Comparison of ENCODE assay signal across 1 cellular context in genomic region chr2:42132966-42133641, GRCh38.
TF ChIP-seq lines count a peak whose summit lies in the region.

No MANE protein-coding gene starts in this region.

TF ChIP-seq in HepG2, 621 proteins besides CTCF, POLR2A, EP300 and RAD21 (continued from another document and continues in another):
- TF ChIP-seq HMGA1 (CRISPR knock-in tag; conservative IDR thresholded peaks at IDR 0.05) (no peak), ZEB1 (IDR thresholded peaks at IDR 0.05; ENCODE audit: insufficient replicate concordance, low read depth) (no peak), HNF4A (CRISPR knock-in tag; IDR thresholded peaks at IDR 0.05) (peak; percentile 88), RARG (CRISPR knock-in tag; IDR thresholded peaks at IDR 0.05; ENCODE audit: low read depth) (no peak), NBN (conservative IDR thresholded peaks at IDR 0.05) (no peak), ZNF383 (CRISPR knock-in tag; IDR thresholded peaks at IDR 0.05; ENCODE audit: borderline replicate concordance) (peak; percentile 23; the same call in 1 of the 2 replicates), ZNF784 (CRISPR knock-in tag; IDR thresholded peaks at IDR 0.05; ENCODE audit: borderline replicate concordance) (peak; percentile 70; the same call in 1 of the 2 replicates), NR1H2 (CRISPR knock-in tag; IDR thresholded peaks at IDR 0.05; ENCODE audit: borderline replicate concordance, low read depth) (no peak), ZSCAN22 (CRISPR knock-in tag; IDR thresholded peaks at IDR 0.05) (no peak), SRSF1 (optimal IDR thresholded peaks at IDR 0.05; ENCODE audit: low read depth, low read length) (peak; percentile 31), POGZ (CRISPR knock-in tag; IDR thresholded peaks at IDR 0.05) (peak; percentile 90), ZNF746 (CRISPR knock-in tag; IDR thresholded peaks at IDR 0.05) (peak; percentile 98), LBX2 (CRISPR knock-in tag; IDR thresholded peaks at IDR 0.05; ENCODE audit: borderline replicate concordance) (peak; percentile 66; the same call in 1 of the 2 replicates), ZNF839 (CRISPR knock-in tag; IDR thresholded peaks at IDR 0.05; ENCODE audit: borderline replicate concordance) (peak; percentile 88; the same call in 1 of the 2 replicates), NFIC (IDR thresholded peaks at IDR 0.05; ENCODE audit: low read length) (peak; percentile 55; the same call in 1 of the 2 replicates), TP53 (CRISPR knock-in tag; conservative IDR thresholded peaks at IDR 0.05) (peak; percentile 90; the same call in 1 of the 2 replicates), CHD4 (IDR thresholded peaks at IDR 0.05; ENCODE audit: borderline replicate concordance, low read length) (no peak), ZNF878 (CRISPR knock-in tag; IDR thresholded peaks at IDR 0.05) (peak; percentile 99), HNRNPH1 (optimal IDR thresholded peaks at IDR 0.05; ENCODE audit: low read depth, low read length) (peak; percentile 71), KDM4B (CRISPR knock-in tag; IDR thresholded peaks at IDR 0.05) (peak; percentile 96), NFYC (CRISPR knock-in tag; IDR thresholded peaks at IDR 0.05) (peak; percentile 38; the same call in 1 of the 2 replicates), ZMAT3 (CRISPR knock-in tag; conservative IDR thresholded peaks at IDR 0.05) (peak; percentile 94), TEAD2 (CRISPR knock-in tag; IDR thresholded peaks at IDR 0.05) (no peak), FOSL1 (CRISPR knock-in tag; IDR thresholded peaks at IDR 0.05; ENCODE audit: borderline replicate concordance) (peak; percentile 98), PHF5A (CRISPR knock-in tag; IDR thresholded peaks at IDR 0.05; ENCODE audit: low read depth, unreplicated experiment) (peak; percentile 80), ZNF629 (CRISPR knock-in tag; conservative IDR thresholded peaks at IDR 0.05) (peak; percentile 60; the same call in 1 of the 2 replicates), ZBTB33 (CRISPR knock-in tag; IDR thresholded peaks at IDR 0.05) (peak; percentile 87), RAD51 (IDR thresholded peaks at IDR 0.05; ENCODE audit: borderline replicate concordance) (no peak), KLF16 (CRISPR knock-in tag; IDR thresholded peaks at IDR 0.05) (peak in 1 of 2 experiments; percentile 93; a peak in 3 of 4 replicates), ZHX1 (CRISPR knock-in tag; IDR thresholded peaks at IDR 0.05; ENCODE audit: low read depth) (0 out of 2 replicates have a peak, but pooled peaks have one; percentile 48), ZNF24 (IDR thresholded peaks at IDR 0.05) (no peak), SUZ12 (IDR thresholded peaks at IDR 0.05; ENCODE audit: low read depth, low read length) (no peak), ZNF598 (CRISPR knock-in tag; IDR thresholded peaks at IDR 0.05; ENCODE audit: borderline replicate concordance) (peak; percentile 94), GATAD1 (CRISPR knock-in tag; IDR thresholded peaks at IDR 0.05) (peak; percentile 80), SMAD9 (CRISPR knock-in tag; IDR thresholded peaks at IDR 0.05) (peak; percentile 50; the same call in 1 of the 2 replicates), ZMYM3 (CRISPR knock-in tag; IDR thresholded peaks at IDR 0.05) (peak; percentile 92), ZFP1 (CRISPR knock-in tag; IDR thresholded peaks at IDR 0.05) (peak; percentile 88), SATB2 (CRISPR knock-in tag; IDR thresholded peaks at IDR 0.05) (peak; percentile 94; the same call in 1 of the 2 replicates), GLMP (CRISPR knock-in tag; IDR thresholded peaks at IDR 0.05; ENCODE audit: borderline replicate concordance) (no peak; the same call in 1 of the 2 replicates), KDM3A (CRISPR knock-in tag; IDR thresholded peaks at IDR 0.05; ENCODE audit: low read depth) (peak; percentile 98), NCOR1 (IDR thresholded peaks at IDR 0.05; ENCODE audit: borderline replicate concordance, low read length) (peak; percentile 66; the same call in 1 of the 2 replicates), RBAK (CRISPR knock-in tag; IDR thresholded peaks at IDR 0.05) (peak; percentile 88), SNAPC4 (CRISPR knock-in tag; IDR thresholded peaks at IDR 0.05) (peak; percentile 85; the same call in 1 of the 2 replicates), NFE2 (CRISPR knock-in tag; IDR thresholded peaks at IDR 0.05) (no peak; the same call in 1 of the 2 replicates), PAX8 (CRISPR knock-in tag; IDR thresholded peaks at IDR 0.05; ENCODE audit: borderline replicate concordance) (0 out of 2 replicates have a peak, but pooled peaks have one; percentile 77), SP2 (CRISPR knock-in tag; IDR thresholded peaks at IDR 0.05) (no peak), XBP1 (CRISPR knock-in tag; IDR thresholded peaks at IDR 0.05) (peak; percentile 76; the same call in 1 of the 2 replicates), ZNF317 (CRISPR knock-in tag; IDR thresholded peaks at IDR 0.05) (peak; percentile 74), SYNCRIP (IDR thresholded peaks at IDR 0.05; ENCODE audit: insufficient read depth, low read depth, low read length) (no peak), ZNF292 (CRISPR knock-in tag; IDR thresholded peaks at IDR 0.05; ENCODE audit: borderline replicate concordance, low read depth) (peak; percentile 100), NCOA1 (CRISPR knock-in tag; IDR thresholded peaks at IDR 0.05) (peak; percentile 98)
- TF ChIP-seq, protein P1, sequence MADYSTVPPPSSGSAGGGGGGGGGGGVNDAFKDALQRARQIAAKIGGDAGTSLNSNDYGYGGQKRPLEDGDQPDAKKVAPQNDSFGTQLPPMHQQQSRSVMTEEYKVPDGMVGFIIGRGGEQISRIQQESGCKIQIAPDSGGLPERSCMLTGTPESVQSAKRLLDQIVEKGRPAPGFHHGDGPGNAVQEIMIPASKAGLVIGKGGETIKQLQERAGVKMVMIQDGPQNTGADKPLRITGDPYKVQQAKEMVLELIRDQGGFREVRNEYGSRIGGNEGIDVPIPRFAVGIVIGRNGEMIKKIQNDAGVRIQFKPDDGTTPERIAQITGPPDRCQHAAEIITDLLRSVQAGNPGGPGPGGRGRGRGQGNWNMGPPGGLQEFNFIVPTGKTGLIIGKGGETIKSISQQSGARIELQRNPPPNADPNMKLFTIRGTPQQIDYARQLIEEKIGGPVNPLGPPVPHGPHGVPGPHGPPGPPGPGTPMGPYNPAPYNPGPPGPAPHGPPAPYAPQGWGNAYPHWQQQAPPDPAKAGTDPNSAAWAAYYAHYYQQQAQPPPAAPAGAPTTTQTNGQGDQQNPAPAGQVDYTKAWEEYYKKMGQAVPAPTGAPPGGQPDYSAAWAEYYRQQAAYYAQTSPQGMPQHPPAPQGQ (CRISPR knock-in tag; IDR thresholded peaks at IDR 0.05; ENCODE audit: borderline replicate concordance), result no peak
- TF ChIP-seq, protein P2, sequence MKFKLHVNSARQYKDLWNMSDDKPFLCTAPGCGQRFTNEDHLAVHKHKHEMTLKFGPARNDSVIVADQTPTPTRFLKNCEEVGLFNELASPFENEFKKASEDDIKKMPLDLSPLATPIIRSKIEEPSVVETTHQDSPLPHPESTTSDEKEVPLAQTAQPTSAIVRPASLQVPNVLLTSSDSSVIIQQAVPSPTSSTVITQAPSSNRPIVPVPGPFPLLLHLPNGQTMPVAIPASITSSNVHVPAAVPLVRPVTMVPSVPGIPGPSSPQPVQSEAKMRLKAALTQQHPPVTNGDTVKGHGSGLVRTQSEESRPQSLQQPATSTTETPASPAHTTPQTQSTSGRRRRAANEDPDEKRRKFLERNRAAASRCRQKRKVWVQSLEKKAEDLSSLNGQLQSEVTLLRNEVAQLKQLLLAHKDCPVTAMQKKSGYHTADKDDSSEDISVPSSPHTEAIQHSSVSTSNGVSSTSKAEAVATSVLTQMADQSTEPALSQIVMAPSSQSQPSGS (CRISPR knock-in tag; IDR thresholded peaks at IDR 0.05), result peak; percentile 98
